In genomic region chr20:45368221-45368980, GRCh38 we compare ENCODE assay signal across 9 cellular contexts. TPM values are rescaled to one million over a fixed set of nuclear protein-coding genes. Genes with fewer than 3 reads are reported as not detected.
DNase-seq lines count a peak whose midpoint lies in the region; ATAC-seq and TF ChIP-seq lines count a peak whose summit lies in the region.
"Had no signal": no experiment of that assay in that cellular context is flagged by ENCODE, and none has a peak within 500 bp of the region (broad histone marks: within the 10 kb centered on the region; RNA-seq: fewer than 3 reads in every experiment).

No MANE protein-coding gene starts in this region.

- no peak overlapping the region for H3K27ac Mint-ChIP-seq in endodermal cell

- H3K9ac ChIP-seq in endodermal cell (ENCODE audit: extremely low read depth, low read length, poor library complexity, severe bottlenecking) = no peak overlapping the region

- ATAC-seq in GM21447 (IDR thresholded peaks at IDR 0.05; ENCODE audit: unreplicated experiment) (peak; percentile 84), HG03575 (IDR thresholded peaks at IDR 0.05; ENCODE audit: extremely low read depth, insufficient number of reproducible peaks, low FRiP score, unreplicated experiment) (peak; percentile 48)

- peaks cover 11% of the 10 kb centered on the region for H3K4me1 ChIP-seq in endodermal cell (ENCODE audit: control insufficient read depth, insufficient read depth, low read length)

- no peak overlapping the region for H3K27ac ChIP-seq in endodermal cell (ENCODE audit: low read depth, low read length)

- peaks cover 12% of the 10 kb centered on the region for H3K27me3 Mint-ChIP-seq in endodermal cell (ENCODE audit: insufficient read depth)

- H3K4me3 ChIP-seq in GM08714 (ENCODE audit: low read length) (peak overlapping the region; percentile 5; the same call in 1 of the 2 replicates), endodermal cell (ENCODE audit: low read length) (no peak overlapping the region)

- no peaks in the 10 kb centered on the region for H3K9me3 ChIP-seq in endodermal cell (ENCODE audit: control insufficient read depth, low read length)

- peaks cover 53% of the 10 kb centered on the region for H3K36me3 ChIP-seq in endodermal cell (ENCODE audit: control insufficient read depth, insufficient read depth, low read length)

- no peak overlapping the region for H3K4me3 Mint-ChIP-seq in endodermal cell

- peaks cover 23% of the 10 kb centered on the region for H3K4me1 Mint-ChIP-seq in endodermal cell

- 87 to 88% methylated on average over 6 of the region's 6 CpGs for WGBS in endodermal cell (ENCODE audit: insufficient coverage in 1 of 2, insufficient read length in 1 of 2), 2 experiments

- TF ChIP-seq POLR2A in erythroblast (IDR thresholded peaks at IDR 0.05; ENCODE audit: low read length) = no peak

- H3K36me3 Mint-ChIP-seq in endodermal cell (ENCODE audit: low read depth) = peaks cover 28% of the 10 kb centered on the region

- DNase-seq in activated effector memory CD4-positive, alpha-beta T cell treated with anti-CD3 and anti-CD28 coated beads, Interleukin-2, amount 50 U/mL, for 16 hours = peak; percentile 75
- no peak for DNase-seq in erythroblast (lab: John Stamatoyannopoulos, UW)
- DNase-seq in endodermal cell = no peak
- DNase-seq in cardiac septum (ENCODE audit: low spot score) = no peak
- no peak for DNase-seq in G401 (ENCODE audit: low spot score)

- intact Hi-C loops in cardiac septum (cut with DNase I) = no loop called here

- no peaks in the 10 kb centered on the region for H3K27me3 ChIP-seq in endodermal cell (ENCODE audit: control insufficient read depth, insufficient read depth, low read length, poor library complexity, severe bottlenecking)

- TF ChIP-seq CTCF in endodermal cell (conservative IDR thresholded peaks at IDR 0.05) = no peak

- in situ Hi-C loops in G401 (cut with HindIII; ENCODE audit: low sequenced_read_pairs) = no loop called here

- no peaks in the 10 kb centered on the region for H3K9me3 Mint-ChIP-seq in endodermal cell

RNA-seq across cellular contexts. Expression of gene SYS1, which starts 5.4 kb away (rescaled TPM):
- total RNA-seq in endodermal cell (10 to 100 TPM; 22.1 to 23.8 TPM), cardiac septum (17.4 TPM)
- polyA plus RNA-seq in endodermal cell (2013, experiment 1 of 2) = 16.4 TPM
- polyA plus RNA-seq in endodermal cell (2013, experiment 2 of 2) = 15.6 TPM
- 13.0 and 21.9 TPM in 2 replicates for total RNA-seq in G401 (2014; rRNA removed; shearing (Covaris generic))

RNA-seq across cellular contexts. Expression of gene TP53TG5, which starts 9.7 kb away (rescaled TPM):
- total RNA-seq in endodermal cell = 1 to 10 TPM; 2.0 to 2.4 TPM
- 0.32 TPM for polyA plus RNA-seq in endodermal cell (2013, experiment 1 of 2)
- 0.46 TPM for polyA plus RNA-seq in endodermal cell (2013, experiment 2 of 2)
- 2.2 TPM for total RNA-seq in cardiac septum
- total RNA-seq in G401 (2014; rRNA removed; shearing (Covaris generic)) = not detected in 2 replicates
- total RNA-seq: kidney epithelial cell had no signal

RNA-seq across cellular contexts. Expression of gene SDC4, which starts 20.2 kb away (rescaled TPM):
- total RNA-seq in endodermal cell = 100 to 1,000 TPM in 1 of 2 donors, 10 to 100 TPM in 1; 78.0 to 118 TPM
- 34.2 TPM for polyA plus RNA-seq in endodermal cell (2013, experiment 1 of 2)
- polyA plus RNA-seq in endodermal cell (2013, experiment 2 of 2) = 32.7 TPM
- 100 TPM for total RNA-seq in cardiac septum
- total RNA-seq in G401 (2014; rRNA removed; shearing (Covaris generic)) = 16.4 and 24.7 TPM in 2 replicates

RNA-seq across cellular contexts. Expression of gene DBNDD2, which starts 39.7 kb away (rescaled TPM):
- 10 to 100 TPM; 63.2 to 69.1 TPM for total RNA-seq in endodermal cell
- polyA plus RNA-seq in endodermal cell (2013, experiment 1 of 2) = 39.0 TPM
- polyA plus RNA-seq in endodermal cell (2013, experiment 2 of 2) = 41.4 TPM
- 209 TPM for total RNA-seq in cardiac septum
- 0.86 and 5.7 TPM in 2 replicates for total RNA-seq in G401 (2014; rRNA removed; shearing (Covaris generic))

RNA-seq across cellular contexts. Expression of gene PIGT, which starts 47.5 kb away (rescaled TPM):
- 10 to 100 TPM; 83.3 to 90.1 TPM for total RNA-seq in endodermal cell
- polyA plus RNA-seq in endodermal cell (2013, experiment 1 of 2) = 77.8 TPM
- 69.9 TPM for polyA plus RNA-seq in endodermal cell (2013, experiment 2 of 2)
- total RNA-seq in cardiac septum = 139 TPM
- total RNA-seq in G401 (2014; rRNA removed; shearing (Covaris generic)) = 25.2 and 31.0 TPM in 2 replicates
